15 cellular contexts compared by ENCODE assay signal in genomic region chr10:79405221-79405994, GRCh38. TPM values are rescaled to one million over a fixed set of nuclear protein-coding genes. Genes with fewer than 3 reads are reported as not detected.
A peak's percentile ranks its signal among the peaks of the same experiment; 100 is the strongest.
DNase-seq lines count a peak whose midpoint lies in the region; ATAC-seq, FAIRE-seq and TF ChIP-seq lines count a peak whose summit lies in the region.
"Had no signal": no experiment of that assay in that cellular context is flagged by ENCODE, and none has a peak within 500 bp of the region (broad histone marks: within the 10 kb centered on the region; RNA-seq: fewer than 3 reads in every experiment).

No MANE protein-coding gene starts in this region.

- TF ChIP-seq EP300 in A549 (IDR thresholded peaks at IDR 0.05), result no peak

- ATAC-seq in A549 (no peak), HG03432 (IDR thresholded peaks at IDR 0.05; ENCODE audit: unreplicated experiment) (no peak), HG03354 (IDR thresholded peaks at IDR 0.05; ENCODE audit: poor library complexity, severe bottlenecking, unreplicated experiment) (no peak), HG02623 (IDR thresholded peaks at IDR 0.05; ENCODE audit: unreplicated experiment) (no peak)

- FAIRE-seq in A549 (lab: Jason Lieb, UNC), result no peak

- no peak for TF ChIP-seq POLR2A in A549 (IDR thresholded peaks at IDR 0.05; ENCODE audit: low read length)

- no peaks in the 10 kb centered on the region for H3K27me3 ChIP-seq in parathyroid adenoma (ENCODE audit: control insufficient read depth, insufficient read depth, low read length)

- CTCF ChIA-PET in A549 (lab: Yijun Ruan, JAX), result interaction anchor here (1.0 to 1.7 kb wide), 6 partner anchors 17 to 101 kb away, joined by 3 to 5 read pairs (median 3); no protein-coding TSS in a partner anchor

- H3K27me3 Mint-ChIP-seq in glutamatergic neuron (ENCODE audit: unreplicated experiment), result peaks cover 27% of the 10 kb centered on the region
- H3K27me3 Mint-ChIP-seq: stimulated activated naive CD8-positive, alpha-beta T cell treated with anti-CD3 and anti-CD28 coated beads, Interleukin-15, Interleukin-2, amounts not matched to agents 100 ng/mL and 50 ng/mL, for 24 hours had no signal

- H2AFZ ChIP-seq in parathyroid adenoma, result peak overlapping the region; percentile 71

- no peaks in the 10 kb centered on the region for H3K4me1 ChIP-seq in A549
- H3K4me1 ChIP-seq in parathyroid adenoma, result peaks cover 36% of the 10 kb centered on the region

- H3K27ac ChIP-seq in A549 (no peak overlapping the region), parathyroid adenoma (peak overlapping the region; percentile 59)

- no peak for TF ChIP-seq RAD21 in A549 (conservative IDR thresholded peaks at IDR 0.05 in 1 of 2, IDR thresholded peaks at IDR 0.05 in 1 of 2)

- no peaks in the 10 kb centered on the region for H3K36me3 ChIP-seq in parathyroid adenoma (ENCODE audit: control insufficient read depth, insufficient read depth, low read length)

- H3K9me3 Mint-ChIP-seq in glutamatergic neuron (ENCODE audit: unreplicated experiment), result peaks cover 10% of the 10 kb centered on the region
- H3K9me3 Mint-ChIP-seq: activated T-cell treated with anti-CD3 and anti-CD28 coated beads, Interleukin-2, amount 50 U/mL, for 72 hours; H9; stimulated activated naive CD8-positive, alpha-beta T cell treated with anti-CD3 and anti-CD28 coated beads, Interleukin-15, Interleukin-2, amounts not matched to agents 100 ng/mL and 50 ng/mL, for 24 hours had no signal

- H3K4me3 ChIP-seq in A549 (no peak overlapping the region), parathyroid adenoma (ENCODE audit: low read depth, low read length) (no peak overlapping the region)

- H3K9me3 ChIP-seq in A549 (no peaks in the 10 kb centered on the region), parathyroid adenoma (ENCODE audit: control insufficient read depth, low read length) (no peaks in the 10 kb centered on the region)

- no peak overlapping the region for H3K4me2 ChIP-seq in A549
- peak overlapping the region; percentile 52 for H3K4me2 ChIP-seq in parathyroid adenoma (ENCODE audit: low read length)

- peaks cover 26% of the 10 kb centered on the region for H3K4me1 Mint-ChIP-seq in glutamatergic neuron (ENCODE audit: low read depth, unreplicated experiment)

- no peak overlapping the region for H3K9ac ChIP-seq in parathyroid adenoma

- POLR2A ChIA-PET in A549 (lab: Yijun Ruan, JAX), result no interaction called here

- H3K4me3 Mint-ChIP-seq in glutamatergic neuron (ENCODE audit: unreplicated experiment), result no peak overlapping the region
- H3K4me3 Mint-ChIP-seq: activated T-cell treated with anti-CD3 and anti-CD28 coated beads, Interleukin-2, amount 50 U/mL, for 72 hours; stimulated activated naive CD8-positive, alpha-beta T cell treated with anti-CD3 and anti-CD28 coated beads, Interleukin-15, Interleukin-2, amounts not matched to agents 100 ng/mL and 50 ng/mL, for 24 hours had no signal

- H3K27ac Mint-ChIP-seq in glutamatergic neuron (ENCODE audit: unreplicated experiment), result no peak overlapping the region
- H3K27ac Mint-ChIP-seq: activated T-cell treated with anti-CD3 and anti-CD28 coated beads, Interleukin-2, amount 50 U/mL, for 72 hours; stimulated activated naive CD8-positive, alpha-beta T cell treated with anti-CD3 and anti-CD28 coated beads, Interleukin-15, Interleukin-2, amounts not matched to agents 100 ng/mL and 50 ng/mL, for 24 hours had no signal

- TF ChIP-seq CTCF in A549 (IDR thresholded peaks at IDR 0.05) (no peak), glutamatergic neuron (IDR thresholded peaks at IDR 0.05; ENCODE audit: partially characterized antibody, unreplicated experiment) (no peak), parathyroid adenoma (IDR thresholded peaks at IDR 0.05) (no peak)

- H3K79me2 ChIP-seq in parathyroid adenoma, result peaks cover 3% of the 10 kb centered on the region

- DNase-seq in A549 (ENCODE audit: low read depth in 1 of 2, low spot score in 1 of 2), result no peak
- DNase-seq in NCI-H69 (lab: John Stamatoyannopoulos, UW), result peak; percentile 42
- peak; percentile 16 for DNase-seq in glutamatergic neuron
- no peak for DNase-seq in SKM-1 (lab: John Stamatoyannopoulos, UW; ENCODE audit: unreplicated experiment)
- DNase-seq: activated T-cell treated with anti-CD3 and anti-CD28 coated beads, Interleukin-2, amount 50 U/mL, for 72 hours; AML-193; cerebellar nuclear complex; H9; MV-4-11; stimulated activated CD4-positive, alpha-beta T cell treated with anti-CD3 and anti-CD28 coated beads, Interleukin-1b, Interleukin-23, amount 100 ng/mL, for 48 hours had no signal

- WGBS in A549 (ENCODE audit: missing lambda C conversion rate), result 64% methylated on average over 10 of the region's 13 CpGs

- H3K36me3 Mint-ChIP-seq in glutamatergic neuron (ENCODE audit: unreplicated experiment), result no peaks in the 10 kb centered on the region

TF ChIP-seq in A549, 52 proteins besides CTCF, POLR2A, EP300 and RAD21:
- no peak for TF ChIP-seq EHF (CRISPR knock-in tag; IDR thresholded peaks at IDR 0.05)
- peak; percentile 93 for TF ChIP-seq MAFK (IDR thresholded peaks at IDR 0.05; ENCODE audit: partially characterized antibody)

RNA-seq across cellular contexts. Expression of gene ZCCHC24, which starts 40.0 kb away (rescaled TPM):
- polyA plus RNA-seq in A549 (2011; rRNA removed), result 2.4 and 2.7 TPM in 2 replicates
- 1.6 and 2.6 TPM in 2 replicates for polyA plus RNA-seq in A549 (2012; cell fraction: cytosol; rRNA removed)
- polyA plus RNA-seq in A549 (2012; cell fraction: nucleus; rRNA removed), result 1.9 and 2.6 TPM in 2 replicates
- 3.9 to 4.7 TPM (median 4.2 TPM) in 3 replicates for polyA plus RNA-seq in A549 (2017; fragmentation: RNase III; extraction: RNeasy Plus Mini Kit Qiagen cat#74134 plus additional on column Dnase treatment)
- polyA minus RNA-seq in A549 (2011; rRNA and poly(A)+ RNA removed), result 3.3 and 4.0 TPM in 2 replicates
- 3.0 TPM for total RNA-seq in glutamatergic neuron (ENCODE audit: unreplicated experiment)

RNA-seq across cellular contexts. Expression of gene PPIF, which starts 58.1 kb away (rescaled TPM):
- polyA plus RNA-seq in A549 (2011; rRNA removed) (44.8 and 51.9 TPM in 2 replicates), A549 (2017; fragmentation: RNase III; extraction: RNeasy Plus Mini Kit Qiagen cat#74134 plus additional on column Dnase treatment) (73.1 to 95.5 TPM (median 75.0 TPM) in 3 replicates)
- 163 and 170 TPM in 2 replicates for polyA plus RNA-seq in A549 (2012; cell fraction: cytosol; rRNA removed)
- polyA plus RNA-seq in A549 (2012; cell fraction: nucleus; rRNA removed), result 212 and 232 TPM in 2 replicates
- polyA minus RNA-seq in A549 (2011; rRNA and poly(A)+ RNA removed), result 42.8 and 64.9 TPM in 2 replicates
- total RNA-seq in glutamatergic neuron (ENCODE audit: unreplicated experiment), result 24.2 TPM

Comparison
In these comparisons a context has a peak if more than half of its experiments do, and no peak if none do; other contexts are left out.
1. DNase-seq: peak in NCI-H69 (single experiment) and glutamatergic neuron (single experiment); none in A549 (0 of 2) and SKM-1 (single experiment).